ENCODE assay signal across 43 cellular contexts in genomic region chr11:60679879-60680278, GRCh38. TPM values are rescaled to one million over a fixed set of nuclear protein-coding genes. Genes with fewer than 3 reads are reported as not detected.
"Had no signal": no experiment of that assay in that cellular context is flagged by ENCODE, and none has a peak within 500 bp of the region (broad histone marks: within the 10 kb centered on the region; RNA-seq: fewer than 3 reads in every experiment).

No MANE protein-coding gene starts in this region.

- H3K4me1 ChIP-seq: adrenal gland, ascending aorta, breast epithelium had no signal

- FAIRE-seq: astrocyte, bronchial epithelial cell had no signal

- ATAC-seq: activated naive CD4-positive, alpha-beta T cell treated with anti-CD3 and anti-CD28 coated beads, Interleukin-2, amount 50 U/mL, for 72 hours; activated naive CD8-positive, alpha-beta T cell treated with anti-CD3 and anti-CD28 coated beads, Interleukin-2, amount 50 U/mL, for 24 hours; activated T-cell treated with anti-CD3 and anti-CD28 coated beads, Interleukin-2, amount 50 U/mL, for 4 hours; activated T-cell treated with anti-CD3 and anti-CD28 coated beads, Interleukin-2, amount 50 U/mL, for 72 hours; activated T-helper 17 cell treated with anti-CD3 and anti-CD28 coated beads, Interleukin-2, amount 50 U/mL, for 72 hours had no signal

- DNase-seq: activated effector memory CD4-positive, alpha-beta T cell treated with anti-CD3 and anti-CD28 coated beads, Interleukin-2, amount 50 U/mL, for 16 hours; activated effector memory CD4-positive, alpha-beta T cell treated with Interleukin-2 at 50 U/mL for 16 hours; activated gamma-delta T cell; activated gamma-delta T cell treated with Interleukin-2 at 50 U/mL for 16 hours; activated naive CD4-positive, alpha-beta T cell; activated naive CD4-positive, alpha-beta T cell treated with anti-CD3 and anti-CD28 coated beads for 36 hours; activated naive CD4-positive, alpha-beta T cell treated with anti-CD3 and anti-CD28 coated beads, Interleukin-2, amount 10 ng/mL, durations not matched to agents 7 days and 5 days; activated naive CD4-positive, alpha-beta T cell treated with anti-CD3 and anti-CD28 coated beads, Interleukin-2, amount 50 U/mL, for 16 hours; activated naive CD4-positive, alpha-beta T cell treated with Interleukin-2 at 50 U/mL for 16 hours; activated naive CD8-positive, alpha-beta T cell treated with anti-CD3 and anti-CD28 coated beads for 36 hours; activated naive CD8-positive, alpha-beta T cell treated with anti-CD3 and anti-CD28 coated beads, Interleukin-2, amount 10 ng/mL, durations not matched to agents 7 days and 5 days; activated naive CD8-positive, alpha-beta T cell treated with anti-CD3 and anti-CD28 coated beads, Interleukin-2, amount 50 U/mL, for 24 hours; activated T-cell treated with anti-CD3 and anti-CD28 coated beads for 4 hours; activated T-cell treated with anti-CD3 and anti-CD28 coated beads, Interleukin-2, amount 50 U/mL, for 1 hour; activated T-cell treated with anti-CD3 and anti-CD28 coated beads, Interleukin-2, amount 50 U/mL, for 24 hours; activated T-cell treated with anti-CD3 and anti-CD28 coated beads, Interleukin-2, amount 50 U/mL, for 4 hours; activated T-cell treated with anti-CD3 and anti-CD28 coated beads, Interleukin-2, amount 50 U/mL, for 48 hours; activated T-cell treated with anti-CD3 and anti-CD28 coated beads, Interleukin-2, amount 50 U/mL, for 72 hours; adrenal gland; amniotic stem cell; amygdala; anterior cingulate cortex; aorta; body of pancreas; brain microvascular endothelial cell; caudate nucleus; central memory CD4-positive, alpha-beta T cell; cerebellar nuclear complex had no signal

- H3K9me3 ChIP-seq: adrenal gland, ascending aorta had no signal

- H3K4me1 Mint-ChIP-seq: activated naive CD4-positive, alpha-beta T cell treated with anti-CD3 and anti-CD28 coated beads, Interleukin-2, amount 10 ng/mL, durations not matched to agents 7 days and 5 days; activated naive CD4-positive, alpha-beta T cell treated with anti-CD3 and anti-CD28 coated beads, Interleukin-2, amount 50 U/mL, for 24 hours; activated naive CD8-positive, alpha-beta T cell treated with anti-CD3 and anti-CD28 coated beads for 36 hours; activated naive CD8-positive, alpha-beta T cell treated with anti-CD3 and anti-CD28 coated beads, Interleukin-2, amount 10 ng/mL, durations not matched to agents 7 days and 5 days; activated naive CD8-positive, alpha-beta T cell treated with anti-CD3 and anti-CD28 coated beads, Interleukin-2, amount 50 U/mL, for 24 hours; activated T-helper 17 cell treated with anti-CD3 and anti-CD28 coated beads, Interleukin-2, amount 50 U/mL, for 72 hours; brain; central memory CD8-positive, alpha-beta T cell had no signal

- H3K27ac ChIP-seq: adrenal gland, ascending aorta, brain microvascular endothelial cell, breast epithelium, cardiac muscle cell had no signal

- H3K27me3 ChIP-seq: adrenal gland, ascending aorta, body of pancreas, brain microvascular endothelial cell, breast epithelium, cardiac muscle cell had no signal

- H3K27ac Mint-ChIP-seq: activated naive CD4-positive, alpha-beta T cell treated with anti-CD3 and anti-CD28 coated beads for 36 hours; activated naive CD4-positive, alpha-beta T cell treated with anti-CD3 and anti-CD28 coated beads, Interleukin-2, amount 10 ng/mL, durations not matched to agents 7 days and 5 days; activated naive CD4-positive, alpha-beta T cell treated with anti-CD3 and anti-CD28 coated beads, Interleukin-2, amount 50 U/mL, for 24 hours; activated naive CD4-positive, alpha-beta T cell treated with anti-CD3 and anti-CD28 coated beads, Interleukin-2, amount 50 U/mL, for 72 hours; activated naive CD8-positive, alpha-beta T cell; activated naive CD8-positive, alpha-beta T cell treated with anti-CD3 and anti-CD28 coated beads for 36 hours; activated naive CD8-positive, alpha-beta T cell treated with anti-CD3 and anti-CD28 coated beads, Interleukin-2, amount 10 ng/mL, durations not matched to agents 7 days and 5 days; activated naive CD8-positive, alpha-beta T cell treated with anti-CD3 and anti-CD28 coated beads, Interleukin-2, amount 50 U/mL, for 24 hours; activated T-cell treated with anti-CD3 and anti-CD28 coated beads, Interleukin-2, amount 50 U/mL, for 24 hours; activated T-cell treated with anti-CD3 and anti-CD28 coated beads, Interleukin-2, amount 50 U/mL, for 72 hours; activated T-helper 1 cell treated with anti-CD3 and anti-CD28 coated beads, Interleukin-12 subunit alpha, Interleukin-12 subunit beta, Interleukin-2, Interleukin-4 antibody, amounts not matched to agents 30 ng/mL and 10 ng/mL and 1 ng/mL, durations not matched to agents 14 hours and 24 hours and 36 hours; activated T-helper 17 cell treated with anti-CD3 and anti-CD28 coated beads, Interleukin-2, amount 50 U/mL, for 72 hours; activated T-helper 2 cell treated with anti-CD3 and anti-CD28 coated beads, Interferon-gamma antibody, Interleukin-2, Interleukin-4, amounts not matched to agents 10 μg/mL and 5 μg/mL and 100 μg/mL, durations not matched to agents 14 hours and 24 hours and 36 hours; brain had no signal

- H3K4me3 Mint-ChIP-seq: activated naive CD4-positive, alpha-beta T cell treated with anti-CD3 and anti-CD28 coated beads for 36 hours; activated naive CD4-positive, alpha-beta T cell treated with anti-CD3 and anti-CD28 coated beads, Interleukin-2, amount 10 ng/mL, durations not matched to agents 7 days and 5 days; activated naive CD4-positive, alpha-beta T cell treated with anti-CD3 and anti-CD28 coated beads, Interleukin-2, amount 50 U/mL, for 24 hours; activated naive CD8-positive, alpha-beta T cell; activated naive CD8-positive, alpha-beta T cell treated with anti-CD3 and anti-CD28 coated beads for 36 hours; activated naive CD8-positive, alpha-beta T cell treated with anti-CD3 and anti-CD28 coated beads, Interleukin-2, amount 10 ng/mL, durations not matched to agents 7 days and 5 days; activated naive CD8-positive, alpha-beta T cell treated with anti-CD3 and anti-CD28 coated beads, Interleukin-2, amount 50 U/mL, for 24 hours; activated T-cell treated with anti-CD3 and anti-CD28 coated beads, Interleukin-2, amount 50 U/mL, for 24 hours; activated T-cell treated with anti-CD3 and anti-CD28 coated beads, Interleukin-2, amount 50 U/mL, for 4 hours; activated T-cell treated with anti-CD3 and anti-CD28 coated beads, Interleukin-2, amount 50 U/mL, for 72 hours; activated T-helper 1 cell treated with anti-CD3 and anti-CD28 coated beads, Interleukin-12 subunit alpha, Interleukin-12 subunit beta, Interleukin-2, Interleukin-4 antibody, amounts not matched to agents 30 ng/mL and 10 ng/mL and 1 ng/mL, durations not matched to agents 14 hours and 24 hours and 36 hours; activated T-helper 17 cell treated with anti-CD3 and anti-CD28 coated beads, Interleukin-2, amount 50 U/mL, for 72 hours; brain; central memory CD8-positive, alpha-beta T cell had no signal

- H3K4me3 ChIP-seq: adrenal gland, ascending aorta, body of pancreas, breast epithelium, cardiac muscle cell had no signal

- H3K36me3 ChIP-seq: adrenal gland, ascending aorta, brain microvascular endothelial cell, breast epithelium, cardiac muscle cell had no signal

- H3K36me3 Mint-ChIP-seq: brain had no signal

RNA-seq across cellular contexts. Expression of gene MS4A8, which starts 19.5 kb away (rescaled TPM):
- total RNA-seq: activated naive CD4-positive, alpha-beta T cell treated with anti-CD3 and anti-CD28 coated beads for 36 hours; activated naive CD4-positive, alpha-beta T cell treated with anti-CD3 and anti-CD28 coated beads, Interleukin-2, amount 50 U/mL, for 72 hours; activated naive CD8-positive, alpha-beta T cell treated with anti-CD3 and anti-CD28 coated beads for 36 hours; activated naive CD8-positive, alpha-beta T cell treated with anti-CD3 and anti-CD28 coated beads, Interleukin-2, amount 10 ng/mL, durations not matched to agents 7 days and 5 days; activated T-cell treated with anti-CD3 and anti-CD28 coated beads, Interleukin-2, amount 50 U/mL, for 4 hours; activated T-cell treated with anti-CD3 and anti-CD28 coated beads, Interleukin-2, amount 50 U/mL, for 72 hours; activated T-helper 1 cell treated with anti-CD3 and anti-CD28 coated beads, Interleukin-12 subunit alpha, Interleukin-12 subunit beta, Interleukin-2, Interleukin-4 antibody, amounts not matched to agents 30 ng/mL and 10 ng/mL and 1 ng/mL, durations not matched to agents 14 hours and 24 hours and 36 hours; activated T-helper 17 cell treated with anti-CD3 and anti-CD28 coated beads, Interleukin-2, amount 50 U/mL, for 72 hours; activated T-helper 2 cell treated with anti-CD3 and anti-CD28 coated beads, Interferon-gamma antibody, Interleukin-2, Interleukin-4, amounts not matched to agents 10 μg/mL and 5 μg/mL and 100 μg/mL, durations not matched to agents 14 hours and 24 hours and 36 hours; aorta; ascending aorta; astrocyte; bronchial epithelial cell; cardiac muscle cell; cardiac septum had no signal
- polyA plus RNA-seq: cardiac muscle cell had no signal

RNA-seq across cellular contexts. Expression of gene MS4A18, which starts 44.6 kb away (rescaled TPM):
- total RNA-seq: activated naive CD4-positive, alpha-beta T cell treated with anti-CD3 and anti-CD28 coated beads for 36 hours; activated naive CD4-positive, alpha-beta T cell treated with anti-CD3 and anti-CD28 coated beads, Interleukin-2, amount 50 U/mL, for 72 hours; activated naive CD8-positive, alpha-beta T cell treated with anti-CD3 and anti-CD28 coated beads for 36 hours; activated naive CD8-positive, alpha-beta T cell treated with anti-CD3 and anti-CD28 coated beads, Interleukin-2, amount 10 ng/mL, durations not matched to agents 7 days and 5 days; activated T-cell treated with anti-CD3 and anti-CD28 coated beads, Interleukin-2, amount 50 U/mL, for 4 hours; activated T-cell treated with anti-CD3 and anti-CD28 coated beads, Interleukin-2, amount 50 U/mL, for 72 hours; activated T-helper 1 cell treated with anti-CD3 and anti-CD28 coated beads, Interleukin-12 subunit alpha, Interleukin-12 subunit beta, Interleukin-2, Interleukin-4 antibody, amounts not matched to agents 30 ng/mL and 10 ng/mL and 1 ng/mL, durations not matched to agents 14 hours and 24 hours and 36 hours; activated T-helper 17 cell treated with anti-CD3 and anti-CD28 coated beads, Interleukin-2, amount 50 U/mL, for 72 hours; activated T-helper 2 cell treated with anti-CD3 and anti-CD28 coated beads, Interferon-gamma antibody, Interleukin-2, Interleukin-4, amounts not matched to agents 10 μg/mL and 5 μg/mL and 100 μg/mL, durations not matched to agents 14 hours and 24 hours and 36 hours; adrenal gland; aorta; ascending aorta; astrocyte; body of pancreas; breast epithelium; bronchial epithelial cell; cardiac muscle cell; cardiac septum had no signal
- polyA plus RNA-seq: adipose tissue, adrenal gland, aorta, cardiac muscle cell had no signal
